In the genomic region with DNA sequence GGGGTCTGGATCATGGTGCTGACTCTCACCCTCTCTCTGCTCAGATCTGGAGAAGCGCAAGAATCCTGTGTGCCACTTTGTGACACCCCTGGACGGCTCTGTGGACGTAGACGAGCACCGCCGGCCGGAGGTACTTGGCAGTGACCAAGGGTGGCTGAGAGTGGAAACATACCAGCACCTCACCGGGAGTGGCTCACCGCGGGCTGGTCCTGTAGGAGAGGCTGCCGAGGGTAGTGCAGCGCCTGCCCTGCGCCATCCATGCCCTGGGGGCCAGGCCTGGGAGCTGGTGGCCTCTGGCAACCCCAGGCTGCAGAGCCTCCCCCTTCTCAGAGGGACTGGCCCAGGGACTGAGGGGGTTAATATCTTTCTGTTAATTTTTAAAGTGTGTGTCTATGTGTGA, we compare ENCODE assay signal across 29 cellular contexts. TPM values are rescaled to one million over a fixed set of nuclear protein-coding genes. Genes with fewer than 3 reads are reported as not detected.
DNase-seq lines count a peak whose midpoint lies in the region; ATAC-seq, FAIRE-seq and TF ChIP-seq lines count a peak whose summit lies in the region.
"Had no signal": no experiment of that assay in that cellular context is flagged by ENCODE, and none has a peak within 500 bp of the region (broad histone marks: within the 10 kb centered on the region; RNA-seq: fewer than 3 reads in every experiment).

No MANE protein-coding gene starts in this region.

- no peaks in the 10 kb centered on the region; the same call in 1 of the 2 replicates for H3K9me3 ChIP-seq in AG04450 (ENCODE audit: control insufficient read depth, insufficient read depth, low read length)
- H3K9me3 ChIP-seq in fibroblast of lung (ENCODE audit: control insufficient read depth, insufficient read depth, low read depth, low read length), result no peaks in the 10 kb centered on the region
- no peaks in the 10 kb centered on the region for H3K9me3 ChIP-seq in psoas muscle
- H3K9me3 ChIP-seq: BE2C, MG63 had no signal

- FAIRE-seq in GM19239 (lab: Jason Lieb, UNC), result no peak
- FAIRE-seq: GM18507, H1 had no signal

- H3K4me3 ChIP-seq in AG04450 (ENCODE audit: low read depth, low read length) (no peak overlapping the region), H7 (ENCODE audit: insufficient read depth, low read depth, low read length) (no peak overlapping the region), fibroblast of lung (replicated peaks in 1 of 4; ENCODE audit: control extremely low read depth in 1 of 4, insufficient read depth in 1 of 4, low read depth in 3 of 4, low read length in 4 of 4) (no peak overlapping the region), psoas muscle (no peak overlapping the region)
- H3K4me3 ChIP-seq: MG63 had no signal

- H2AFZ ChIP-seq in fibroblast of lung (ENCODE audit: low read length), result no peak overlapping the region

- CTCF ChIA-PET in AG04450 (lab: Charles Lee), result interaction anchor here (1.2 to 1.5 kb wide), 2 partner anchors 73 to 74 kb away, joined by 3 read pairs; no protein-coding TSS in a partner anchor

- peaks cover 8% of the 10 kb centered on the region for H3K79me2 ChIP-seq in fibroblast of lung (ENCODE audit: control insufficient read depth, insufficient read depth, low read length)

- 68 to 76% (median 72%) methylated on average over 12 to 13 of the region's 13 CpGs for WGBS in psoas muscle, 3 donors

- peaks cover 7% of the 10 kb centered on the region for H3K4me1 ChIP-seq in fibroblast of lung (ENCODE audit: control insufficient read depth, extremely low read depth, insufficient read depth, low read length)
- H3K4me1 ChIP-seq in psoas muscle, result peaks cover 52% of the 10 kb centered on the region
- H3K4me1 ChIP-seq: BE2C had no signal

- H3K27ac ChIP-seq in AG04450 (ENCODE audit: low read depth, low read length), result peak overlapping the region; percentile 11
- no peak overlapping the region for H3K27ac ChIP-seq in fibroblast of lung (ENCODE audit: insufficient read depth, low read length)
- peak overlapping the region; percentile 88 for H3K27ac ChIP-seq in psoas muscle

- ATAC-seq in psoas muscle, result no peak
- ATAC-seq: HCT116, PC-3 had no signal

- H4K20me1 ChIP-seq in fibroblast of lung (ENCODE audit: control insufficient read depth, extremely low read depth, insufficient read depth, low read length), result no peaks in the 10 kb centered on the region

- intact Hi-C loops in psoas muscle (cut with DNase I), result loop anchor here in 1 of 2 donors (5.0 kb wide), 1 partner anchor 41 kb away; no protein-coding TSS in a partner anchor

- no peaks in the 10 kb centered on the region for H3K27me3 ChIP-seq in AG04450 (ENCODE audit: control insufficient read depth, insufficient read depth, low read length)
- H3K27me3 ChIP-seq in H7 (ENCODE audit: control insufficient read depth, insufficient read depth, low read length), result no peaks in the 10 kb centered on the region
- H3K27me3 ChIP-seq in fibroblast of lung (ENCODE audit: control insufficient read depth, insufficient read depth, low read length), result no peaks in the 10 kb centered on the region
- no peaks in the 10 kb centered on the region for H3K27me3 ChIP-seq in psoas muscle (ENCODE audit: insufficient read depth in 3 of 3, low read length in 2 of 3)
- H3K27me3 ChIP-seq: BE2C, MG63 had no signal

- H3K9ac ChIP-seq in fibroblast of lung (ENCODE audit: insufficient read depth, low read length), result peak overlapping the region; percentile 6

- POLR2A ChIA-PET in AG04450 (lab: Yijun Ruan, JAX), result no interaction called here

- no peak overlapping the region for H3K4me2 ChIP-seq in fibroblast of lung (ENCODE audit: extremely low read depth, insufficient read depth, low read length)

- DNase-seq in AG04450 (ENCODE audit: low read depth, low spot score), result no peak
- peak; percentile 35 for DNase-seq in H7
- no peak for DNase-seq in fibroblast of lung (ENCODE audit: low read depth in 2 of 2)
- no peak for DNase-seq in psoas muscle
- DNase-seq in HuH-7.5 (ENCODE audit: low spot score), result no peak
- DNase-seq in DMS153 treated with DMSO at 0.1 percent for 48 hours (lab: John Stamatoyannopoulos, UW; ENCODE audit: unreplicated experiment), result no peak
- no peak for DNase-seq in GM19239 (ENCODE audit: insufficient read length, low spot score)
- no peak for DNase-seq in Kasumi-1 (lab: John Stamatoyannopoulos, UW)
- DNase-seq: CD4-positive, CD25-positive, alpha-beta regulatory T cell; DMS153; KBM-7; MG63; NCI-H1105 treated with DMSO at 0.1 percent for 48 hours; NCI-H146; NCI-H1930; NCI-H2107; NCI-H82; NK-92 treated with Interleukin-12 subunit alpha and Interleukin-12 subunit beta, amount 100 ng/mL, for 24 hours; RPMI8226; SHP77 treated with DMSO at 0.1 percent for 48 hours had no signal

- H3K36me3 ChIP-seq in H7 (replicated peaks; ENCODE audit: control insufficient read depth, insufficient read depth, low read length), result peaks cover 18% of the 10 kb centered on the region
- peaks cover 13% of the 10 kb centered on the region for H3K36me3 ChIP-seq in fibroblast of lung (ENCODE audit: control insufficient read depth, insufficient read depth, low read length)
- peaks cover 0 to 58% of the 10 kb centered on the region in 2 donors for H3K36me3 ChIP-seq in psoas muscle (ENCODE audit: insufficient read depth in 1 of 2, low read depth in 1 of 2)

- TF ChIP-seq CTCF in AG04450 (IDR thresholded peaks at IDR 0.05; ENCODE audit: low read depth, low read length) (no peak), fibroblast of lung (conservative IDR thresholded peaks at IDR 0.05 in 1 of 2, IDR thresholded peaks at IDR 0.05 in 1 of 2; ENCODE audit: low read depth in 1 of 2, low read length in 2 of 2) (no peak), psoas muscle (IDR thresholded peaks at IDR 0.05) (no peak)

RNA-seq across cellular contexts. Expression of a gene that starts 46.2 kb away (rescaled TPM):
- not detected in 2 replicates for polyA plus RNA-seq in AG04450 (2011; rRNA removed)
- polyA minus RNA-seq in AG04450 (2011; rRNA and poly(A)+ RNA removed), result not detected in 2 replicates
- not detected in 2 replicates for total RNA-seq in H7 (2014; rRNA removed; shearing (Covaris generic))
- not detected in 2 replicates for total RNA-seq in fibroblast of lung
- polyA plus RNA-seq in fibroblast of lung, result not detected in 2 replicates
- not detected in 2 replicates for polyA plus RNA-seq in fibroblast of lung (2012)
- polyA minus RNA-seq in fibroblast of lung (ENCODE audit: low replicate concordance), result not detected in 2 replicates
- not detected for total RNA-seq in psoas muscle
- polyA plus RNA-seq in psoas muscle, result not detected
- total RNA-seq: CD4-positive, CD25-positive, alpha-beta regulatory T cell; Daoy; G401; H1; HT-29; PC-3; T-helper 1 cell treated with Interleukin-12 subunit alpha and Interleukin-12 subunit beta and Interleukin-4 antibody, amounts not matched to agents 30 ng/mL and 1 ng/mL, for 36 hours had no signal
- polyA plus RNA-seq: CD4-positive, CD25-positive, alpha-beta regulatory T cell; H1 had no signal

RNA-seq across cellular contexts. Expression of a gene that starts 49.3 kb away (rescaled TPM):
- polyA plus RNA-seq in AG04450 (2011; rRNA removed) (5.8 and 8.4 TPM in 2 replicates), fibroblast of lung (6.6 and 10.1 TPM in 2 replicates), psoas muscle (100 to 1,000 TPM in 1 of 3 donors, 10 to 100 TPM in 2; 50.9 to 114 (median 55.0) TPM)
- 11.4 and 11.9 TPM in 2 replicates for polyA minus RNA-seq in AG04450 (2011; rRNA and poly(A)+ RNA removed)
- total RNA-seq in H7 (2014; rRNA removed; shearing (Covaris generic)), result 29.7 and 49.8 TPM in 2 replicates
- total RNA-seq in fibroblast of lung (12.6 and 17.0 TPM in 2 replicates), psoas muscle (100 to 1,000 TPM; 114 to 184 (median 137) TPM)
- 16.8 and 17.2 TPM in 2 replicates for polyA plus RNA-seq in fibroblast of lung (2012)
- polyA minus RNA-seq in fibroblast of lung (ENCODE audit: low replicate concordance), result 32.6 and 47.8 TPM in 2 replicates

RNA-seq across cellular contexts. Expression of a gene that starts 55.1 kb away (rescaled TPM):
- polyA plus RNA-seq in AG04450 (2011; rRNA removed) (0.27 and 0.48 TPM in 2 replicates), fibroblast of lung (0.61 and 0.71 TPM in 2 replicates), psoas muscle (under 1 TPM in 2 of 3 donors, not detected in 1; 0.05 to 0.06 TPM)
- 0.35 and 0.46 TPM in 2 replicates for polyA minus RNA-seq in AG04450 (2011; rRNA and poly(A)+ RNA removed)
- 0.22 TPM in 1 of 2 replicates, not detected in the other for total RNA-seq in H7 (2014; rRNA removed; shearing (Covaris generic))
- total RNA-seq in fibroblast of lung (1.8 and 3.6 TPM in 2 replicates), psoas muscle (under 1 TPM in 3 of 4 donors, not detected in 1; 0.13 to 0.36 (median 0.32) TPM)
- polyA plus RNA-seq in fibroblast of lung (2012), result 0.92 and 1.2 TPM in 2 replicates
- 1.4 and 5.3 TPM in 2 replicates for polyA minus RNA-seq in fibroblast of lung (ENCODE audit: low replicate concordance)
- total RNA-seq: CD4-positive, CD25-positive, alpha-beta regulatory T cell; G401; HT-29; T-helper 1 cell treated with Interleukin-12 subunit alpha and Interleukin-12 subunit beta and Interleukin-4 antibody, amounts not matched to agents 30 ng/mL and 1 ng/mL, for 36 hours had no signal
- polyA plus RNA-seq: CD4-positive, CD25-positive, alpha-beta regulatory T cell had no signal
